Comparison of ENCODE assay signal across 18 cellular contexts in genomic region chr6:79750806-79751205, GRCh38.
DNase-seq lines count a peak whose midpoint lies in the region; ATAC-seq and TF ChIP-seq lines count a peak whose summit lies in the region.
"Had no signal": no experiment of that assay in that cellular context is flagged by ENCODE, and none has a peak within 500 bp of the region (broad histone marks: within the 10 kb centered on the region; RNA-seq: fewer than 3 reads in every experiment).

No MANE protein-coding gene starts in this region.

- H4K5ac ChIP-seq in mesendoderm (ENCODE audit: low read length): no peak overlapping the region

- H3K79me2 ChIP-seq in GM23338 (replicated peaks; ENCODE audit: insufficient read depth): no peaks in the 10 kb centered on the region
- no peaks in the 10 kb centered on the region for H3K79me2 ChIP-seq in mesendoderm (ENCODE audit: control insufficient read depth, insufficient read depth, low read length)

- H3K27ac Mint-ChIP-seq in GM23338: peak overlapping the region; percentile 4; the same call in 1 of the 2 replicates
- H3K27ac Mint-ChIP-seq: activated naive CD8-positive, alpha-beta T cell treated with anti-CD3 and anti-CD28 coated beads, Interleukin-2, amount 10 ng/mL, durations not matched to agents 7 days and 5 days; natural killer cell treated with Interleukin-12 subunit alpha and Interleukin-12 subunit beta and Interleukin-15 and Interleukin-18, amount 100 ng/mL, for 72 hours had no signal

- peak; percentile 77 for ATAC-seq in GM23338
- no peak for ATAC-seq in GM21529 (IDR thresholded peaks at IDR 0.05; ENCODE audit: unreplicated experiment)
- ATAC-seq: K562; natural killer cell treated with Interleukin-12 subunit alpha and Interleukin-12 subunit beta and Interleukin-15 and Interleukin-18, amount 100 ng/mL, for 72 hours had no signal

- no peaks in the 10 kb centered on the region for H3K79me1 ChIP-seq in mesendoderm (ENCODE audit: low read length)

- H2AK5ac ChIP-seq in mesendoderm (ENCODE audit: low read length): no peak overlapping the region

- H3K9me2 ChIP-seq in GM23338 (ENCODE audit: insufficient read depth): no peaks in the 10 kb centered on the region

- H3K36me3 Mint-ChIP-seq in GM23338 (ENCODE audit: low read depth): peaks cover 5% of the 10 kb centered on the region; the same call in 1 of the 3 replicates
- H3K36me3 Mint-ChIP-seq: activated naive CD8-positive, alpha-beta T cell treated with anti-CD3 and anti-CD28 coated beads, Interleukin-2, amount 10 ng/mL, durations not matched to agents 7 days and 5 days; natural killer cell treated with Interleukin-12 subunit alpha and Interleukin-12 subunit beta and Interleukin-15 and Interleukin-18, amount 100 ng/mL, for 72 hours had no signal

- peaks cover 5% of the 10 kb centered on the region; the same call in 2 of the 3 replicates for H3K9me3 Mint-ChIP-seq in GM23338

- H3K4me1 Mint-ChIP-seq in GM23338: peaks cover 11% of the 10 kb centered on the region
- H3K4me1 Mint-ChIP-seq: activated naive CD8-positive, alpha-beta T cell treated with anti-CD3 and anti-CD28 coated beads, Interleukin-2, amount 10 ng/mL, durations not matched to agents 7 days and 5 days had no signal

- no peak overlapping the region for H3K4me2 ChIP-seq in GM23338
- H3K4me2 ChIP-seq in mesendoderm (ENCODE audit: low read length): no peak overlapping the region

- TF ChIP-seq CTCF in GM23338 (conservative IDR thresholded peaks at IDR 0.05; ENCODE audit: low read depth in 2 of 2): no peak
- TF ChIP-seq CTCF in BE2C (IDR thresholded peaks at IDR 0.05; ENCODE audit: low read depth, low read length): no peak

- no peaks in the 10 kb centered on the region for H3K9me3 ChIP-seq in BE2C
- H3K9me3 ChIP-seq: right atrium auricular region, suprapubic skin had no signal

- H4K8ac ChIP-seq in mesendoderm (ENCODE audit: low read depth, low read length): no peak overlapping the region

- no peak overlapping the region for H3K56ac ChIP-seq in mesendoderm (ENCODE audit: low read length)

- H3F3A ChIP-seq in GM23338 (replicated peaks; ENCODE audit: low read depth): no peaks in the 10 kb centered on the region

- no peak overlapping the region for H3K9ac ChIP-seq in mesendoderm (ENCODE audit: low read length)

- no peak overlapping the region for H3K18ac ChIP-seq in mesendoderm (ENCODE audit: low read length)

- H3K4me1 ChIP-seq in GM23338 (ENCODE audit: insufficient read depth): peaks cover 5% of the 10 kb centered on the region; the same call in 1 of the 2 replicates
- H3K4me1 ChIP-seq in mesendoderm (ENCODE audit: control insufficient read depth, low read depth, low read length): no peaks in the 10 kb centered on the region
- no peaks in the 10 kb centered on the region for H3K4me1 ChIP-seq in BE2C
- H3K4me1 ChIP-seq: right atrium auricular region, suprapubic skin had no signal

- H4K20me1 ChIP-seq in GM23338 (replicated peaks; ENCODE audit: insufficient read depth): no peaks in the 10 kb centered on the region

- H3K27me3 ChIP-seq in GM23338 (ENCODE audit: insufficient read depth): no peaks in the 10 kb centered on the region
- no peaks in the 10 kb centered on the region for H3K27me3 ChIP-seq in mesendoderm (ENCODE audit: insufficient read depth, low read length, poor library complexity)
- H3K27me3 ChIP-seq in BE2C: no peaks in the 10 kb centered on the region; the same call in 1 of the 2 replicates
- H3K27me3 ChIP-seq: right atrium auricular region, suprapubic skin had no signal

- WGBS in mesendoderm (ENCODE audit: extremely low coverage, insufficient coverage, low lambda C conversion rate): no CpG with 5 or more reads among the region's 4 CpGs

- H2BK15ac ChIP-seq in mesendoderm (replicated peaks; ENCODE audit: low read depth): no peak overlapping the region

- H2BK120ac ChIP-seq in mesendoderm (ENCODE audit: low read depth, low read length): no peak overlapping the region

- peak; percentile 38 for DNase-seq in GM23338 (ENCODE audit: low spot score)
- peak; percentile 14 for DNase-seq in NCI-H2081 treated with DMSO at 0.1 percent for 48 hours (lab: John Stamatoyannopoulos, UW)
- DNase-seq in astrocyte of the hippocampus (ENCODE audit: low read depth, low spot score): peak; percentile 8
- peak; percentile 6 for DNase-seq in mesendoderm
- DNase-seq in NK-92 (lab: John Stamatoyannopoulos, UW; ENCODE audit: unreplicated experiment): no peak
- DNase-seq in BE2C: no peak
- DNase-seq in GM19238 (ENCODE audit: insufficient read length, low spot score): no peak
- DNase-seq: activated CD4-positive, alpha-beta T cell treated with anti-CD3 and anti-CD28 coated beads, Interleukin-2, amount 50 U/mL, for 4 hours; activated naive CD8-positive, alpha-beta T cell treated with anti-CD3 and anti-CD28 coated beads, Interleukin-2, amount 10 ng/mL, durations not matched to agents 7 days and 5 days; activated T-cell treated with anti-CD3 and anti-CD28 coated beads, Interleukin-2, amount 50 U/mL, for 1 hour; AML-193; central memory CD4-positive, alpha-beta T cell; NCI-H1694 had no signal

- no peak overlapping the region for H3K23ac ChIP-seq in mesendoderm (ENCODE audit: low read length)

- H3K36me3 ChIP-seq in GM23338 (ENCODE audit: insufficient read depth): no peaks in the 10 kb centered on the region
- no peaks in the 10 kb centered on the region for H3K36me3 ChIP-seq in mesendoderm (ENCODE audit: control insufficient read depth, insufficient read depth, low read length)
- no peaks in the 10 kb centered on the region for H3K36me3 ChIP-seq in BE2C
- H3K36me3 ChIP-seq: right atrium auricular region, suprapubic skin had no signal

- H3K27ac ChIP-seq in GM23338 (ENCODE audit: low read depth) (no peak overlapping the region), mesendoderm (ENCODE audit: low read depth, low read length) (no peak overlapping the region)
- H3K27ac ChIP-seq: right atrium auricular region, suprapubic skin had no signal

- no peaks in the 10 kb centered on the region for H3K27me3 Mint-ChIP-seq in GM23338 (ENCODE audit: insufficient read depth, low read depth, poor library complexity)

- H3K4me3 ChIP-seq in GM23338 (no peak overlapping the region), mesendoderm (ENCODE audit: low read length) (no peak overlapping the region), BE2C (ENCODE audit: low read depth, low read length) (no peak overlapping the region)
- H3K4me3 ChIP-seq: K562, right atrium auricular region, suprapubic skin had no signal

- H2AFZ ChIP-seq in GM23338: no peak overlapping the region

- no peak overlapping the region for H3K4ac ChIP-seq in mesendoderm (ENCODE audit: low read depth, low read length)

- no peak overlapping the region for H2BK5ac ChIP-seq in mesendoderm (ENCODE audit: low read length)

- no peak overlapping the region for H3K4me3 Mint-ChIP-seq in GM23338
- H3K4me3 Mint-ChIP-seq: activated naive CD8-positive, alpha-beta T cell treated with anti-CD3 and anti-CD28 coated beads, Interleukin-2, amount 10 ng/mL, durations not matched to agents 7 days and 5 days; natural killer cell treated with Interleukin-12 subunit alpha and Interleukin-12 subunit beta and Interleukin-15 and Interleukin-18, amount 100 ng/mL, for 72 hours had no signal

TF ChIP-seq in GM23338, 12 proteins besides CTCF, POLR2A, EP300 and RAD21 (continues in another document):
- TF ChIP-seq POLR2AphosphoS5 (IDR thresholded peaks at IDR 0.05; ENCODE audit: low read depth): no peak
- TF ChIP-seq EZH2phosphoT487 (IDR thresholded peaks at IDR 0.05; ENCODE audit: unreplicated experiment): no peak
- TF ChIP-seq CREB1 (CRISPR knock-in tag; IDR thresholded peaks at IDR 0.05; ENCODE audit: low read depth): no peak
- TF ChIP-seq STAT1 (IDR thresholded peaks at IDR 0.05; ENCODE audit: unreplicated experiment): no peak

Comparison
In these comparisons a context has a peak if more than half of its experiments do, and no peak if none do; other contexts are left out.
1. DNase-seq: peak in GM23338 (single experiment), NCI-H2081 treated with DMSO at 0.1 percent for 48 hours (single experiment), astrocyte of the hippocampus (single experiment) and mesendoderm (single experiment); none in NK-92 (single experiment), BE2C (single experiment) and GM19238 (single experiment).